ENCODE assay signal across 8 cellular contexts in the genomic region with DNA sequence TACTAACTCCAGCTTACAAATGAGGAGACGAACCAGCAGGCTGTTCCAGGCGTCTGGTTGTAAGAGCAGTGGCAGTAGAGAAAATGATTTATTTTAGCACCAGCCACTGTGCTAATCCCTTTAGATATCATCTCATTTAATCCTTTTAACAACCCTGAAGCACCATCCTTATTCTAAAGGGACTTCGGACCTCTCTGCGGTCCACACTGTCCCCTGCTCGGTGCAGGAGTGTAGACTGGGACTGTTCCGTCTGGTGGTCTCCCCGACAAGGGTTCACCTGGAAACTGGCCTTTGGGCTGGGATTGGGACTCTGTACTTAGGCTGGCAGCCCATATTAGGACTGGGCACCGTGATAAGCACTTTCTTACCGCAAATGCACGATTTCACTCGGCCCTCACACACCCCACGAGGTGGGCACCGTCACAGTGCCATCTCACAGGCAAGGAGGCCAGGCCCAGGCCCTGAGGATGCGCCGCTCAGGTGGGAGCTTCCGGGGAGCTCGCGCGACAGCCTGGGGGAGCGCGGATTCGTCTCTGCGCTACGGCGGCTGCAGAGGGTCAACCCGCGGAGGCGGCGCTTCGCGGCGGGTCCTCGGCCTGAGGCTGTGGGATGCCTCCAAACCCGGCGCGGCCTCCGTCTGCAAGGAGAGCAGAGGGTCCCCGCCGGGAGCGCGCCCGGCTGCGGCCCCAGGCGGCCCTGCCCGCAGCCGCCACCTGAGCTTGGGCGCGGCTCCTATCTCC. TPM values are rescaled to one million over a fixed set of nuclear protein-coding genes. Genes with fewer than 3 reads are reported as not detected.
DNase-seq lines count a peak whose midpoint lies in the region; ATAC-seq and TF ChIP-seq lines count a peak whose summit lies in the region.

No MANE protein-coding gene starts in this region.

- H3K27ac ChIP-seq in layer of hippocampus (ENCODE audit: low read depth, low read length): peak overlapping the region; percentile 86

- peak overlapping the region; percentile 83 for H3K4me3 Mint-ChIP-seq in chondrocyte (ENCODE audit: unreplicated experiment)

- H3K27ac Mint-ChIP-seq in chondrocyte (ENCODE audit: unreplicated experiment): peak overlapping the region; percentile 37

- H3K4me1 Mint-ChIP-seq in chondrocyte (ENCODE audit: low read depth): peaks cover 24% of the 10 kb centered on the region

- TF ChIP-seq CTCF in chondrocyte (IDR thresholded peaks at IDR 0.05): no peak

- ATAC-seq in GM18861 (IDR thresholded peaks at IDR 0.05; ENCODE audit: unreplicated experiment) (peak; percentile 79), HG03095 (IDR thresholded peaks at IDR 0.05; ENCODE audit: unreplicated experiment) (peak; percentile 82)

- H3K36me3 Mint-ChIP-seq in chondrocyte (ENCODE audit: low read depth): no peaks in the 10 kb centered on the region

- no peaks in the 10 kb centered on the region for H3K9me3 Mint-ChIP-seq in chondrocyte (ENCODE audit: low read depth)

- in situ Hi-C loops in ACHN (cut with HindIII; ENCODE audit: low pct_ligation_motif_present, low pct_unique_long_range_greater_than_20kb, low sequenced_read_pairs): no loop called here

- H3K27me3 ChIP-seq in layer of hippocampus (ENCODE audit: control insufficient read depth, insufficient read depth, low read length): no peaks in the 10 kb centered on the region

- H3K27me3 Mint-ChIP-seq in chondrocyte (ENCODE audit: low read depth): peaks cover 2% of the 10 kb centered on the region

- DNase-seq in ACHN (peak; percentile 72), NCI-H2227 (lab: John Stamatoyannopoulos, UW; ENCODE audit: unreplicated experiment) (peak; percentile 92), chondrocyte (ENCODE audit: low spot score) (no peak)
- peak; percentile 87 for DNase-seq in activated CD4-positive, CD25-positive, alpha-beta regulatory T cell treated with anti-CD3 and anti-CD28 coated beads, Interleukin-2, amount 50 U/mL, for 72 hours
- DNase-seq in stimulated activated CD4-positive, alpha-beta T cell treated with anti-CD3 and anti-CD28 coated beads, Interleukin-1b, Interleukin-23, amount 100 ng/mL, for 24 hours (ENCODE audit: low read depth in 4 of 4, low spot score in 1 of 4): peak; percentile 57 to 82 (median 74)

RNA-seq across cellular contexts. Expression of a gene that starts 45.2 kb away (rescaled TPM):
- 171 to 196 TPM (median 188 TPM) in 3 replicates for total RNA-seq in chondrocyte
